1 cellular context compared by ENCODE assay signal in genomic region chr3:172148702-172149565, GRCh38.
TF ChIP-seq lines count a peak whose summit lies in the region.

No MANE protein-coding gene starts in this region.

TF ChIP-seq in HepG2, 621 proteins besides CTCF, POLR2A, EP300 and RAD21 (continued from another document):
- TF ChIP-seq MBD4 (IDR thresholded peaks at IDR 0.05; ENCODE audit: borderline replicate concordance, low read length) (peak; percentile 60; the same call in 1 of the 2 replicates), RARA (CRISPR knock-in tag; IDR thresholded peaks at IDR 0.05) (no peak), ZNF879 (CRISPR knock-in tag; IDR thresholded peaks at IDR 0.05) (no peak), AHDC1 (CRISPR knock-in tag; IDR thresholded peaks at IDR 0.05; ENCODE audit: borderline replicate concordance) (no peak), ARHGAP35 (CRISPR knock-in tag; IDR thresholded peaks at IDR 0.05; ENCODE audit: borderline replicate concordance) (no peak), JUND (CRISPR knock-in tag; IDR thresholded peaks at IDR 0.05) (no peak)
